ENCODE assay signal across 1 cellular context in the genomic region with DNA sequence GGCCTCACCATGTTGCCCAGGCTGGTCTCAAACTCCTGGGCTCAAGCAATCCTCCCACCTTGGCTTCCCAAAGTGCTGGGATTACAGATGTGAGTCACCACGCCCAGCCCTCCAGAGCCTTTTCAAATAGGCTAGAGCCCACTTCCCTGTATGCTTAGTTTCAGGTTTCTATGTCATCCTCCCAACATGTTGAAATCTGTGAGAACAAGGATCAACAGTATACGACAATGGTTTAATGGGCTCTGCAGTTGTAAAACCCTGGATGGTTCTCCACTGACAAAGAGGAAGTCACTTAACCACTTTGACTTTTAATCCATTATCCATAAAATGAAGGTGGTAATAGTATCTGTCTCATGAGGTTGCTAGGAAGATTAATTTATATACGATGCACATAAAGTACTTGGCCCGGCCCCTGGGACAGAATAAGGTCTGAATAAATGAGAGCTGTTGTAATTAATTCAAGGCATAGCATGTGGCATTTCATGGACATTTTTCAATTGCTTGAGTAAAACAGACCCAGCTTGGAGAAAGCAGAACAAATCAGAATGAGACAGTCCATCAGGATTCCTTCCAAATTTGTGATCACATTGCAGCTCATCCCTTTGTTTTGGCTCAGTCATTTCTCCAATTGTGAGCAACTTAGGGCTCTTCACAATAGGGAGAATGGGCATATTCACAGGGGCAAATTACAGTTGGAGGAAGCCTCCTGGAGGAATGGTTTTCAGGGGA.
TF ChIP-seq lines count a peak whose summit lies in the region.

No MANE protein-coding gene starts in this region.

TF ChIP-seq in HepG2, 621 proteins besides CTCF, POLR2A, EP300 and RAD21 (continued from another document and continues in another):
- TF ChIP-seq, protein P1, sequence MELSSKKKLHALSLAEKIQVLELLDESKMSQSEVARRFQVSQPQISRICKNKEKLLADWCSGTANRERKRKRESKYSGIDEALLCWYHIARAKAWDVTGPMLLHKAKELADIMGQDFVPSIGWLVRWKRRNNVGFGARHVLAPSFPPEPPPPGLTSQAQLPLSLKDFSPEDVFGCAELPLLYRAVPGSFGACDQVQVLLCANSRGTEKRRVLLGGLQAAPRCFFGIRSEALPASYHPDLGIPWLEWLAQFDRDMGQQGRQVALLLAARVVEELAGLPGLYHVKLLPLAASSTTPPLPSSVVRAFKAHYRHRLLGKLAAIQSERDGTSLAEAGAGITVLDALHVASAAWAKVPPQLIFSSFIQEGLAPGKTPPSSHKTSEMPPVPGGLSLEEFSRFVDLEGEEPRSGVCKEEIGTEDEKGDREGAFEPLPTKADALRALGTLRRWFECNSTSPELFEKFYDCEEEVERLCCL (CRISPR knock-in tag; IDR thresholded peaks at IDR 0.05; ENCODE audit: borderline replicate concordance), result no peak
- TF ChIP-seq, protein P2, sequence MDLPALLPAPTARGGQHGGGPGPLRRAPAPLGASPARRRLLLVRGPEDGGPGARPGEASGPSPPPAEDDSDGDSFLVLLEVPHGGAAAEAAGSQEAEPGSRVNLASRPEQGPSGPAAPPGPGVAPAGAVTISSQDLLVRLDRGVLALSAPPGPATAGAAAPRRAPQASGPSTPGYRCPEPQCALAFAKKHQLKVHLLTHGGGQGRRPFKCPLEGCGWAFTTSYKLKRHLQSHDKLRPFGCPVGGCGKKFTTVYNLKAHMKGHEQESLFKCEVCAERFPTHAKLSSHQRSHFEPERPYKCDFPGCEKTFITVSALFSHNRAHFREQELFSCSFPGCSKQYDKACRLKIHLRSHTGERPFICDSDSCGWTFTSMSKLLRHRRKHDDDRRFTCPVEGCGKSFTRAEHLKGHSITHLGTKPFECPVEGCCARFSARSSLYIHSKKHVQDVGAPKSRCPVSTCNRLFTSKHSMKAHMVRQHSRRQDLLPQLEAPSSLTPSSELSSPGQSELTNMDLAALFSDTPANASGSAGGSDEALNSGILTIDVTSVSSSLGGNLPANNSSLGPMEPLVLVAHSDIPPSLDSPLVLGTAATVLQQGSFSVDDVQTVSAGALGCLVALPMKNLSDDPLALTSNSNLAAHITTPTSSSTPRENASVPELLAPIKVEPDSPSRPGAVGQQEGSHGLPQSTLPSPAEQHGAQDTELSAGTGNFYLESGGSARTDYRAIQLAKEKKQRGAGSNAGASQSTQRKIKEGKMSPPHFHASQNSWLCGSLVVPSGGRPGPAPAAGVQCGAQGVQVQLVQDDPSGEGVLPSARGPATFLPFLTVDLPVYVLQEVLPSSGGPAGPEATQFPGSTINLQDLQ (CRISPR knock-in tag; IDR thresholded peaks at IDR 0.05), result no peak
- TF ChIP-seq, protein P3, sequence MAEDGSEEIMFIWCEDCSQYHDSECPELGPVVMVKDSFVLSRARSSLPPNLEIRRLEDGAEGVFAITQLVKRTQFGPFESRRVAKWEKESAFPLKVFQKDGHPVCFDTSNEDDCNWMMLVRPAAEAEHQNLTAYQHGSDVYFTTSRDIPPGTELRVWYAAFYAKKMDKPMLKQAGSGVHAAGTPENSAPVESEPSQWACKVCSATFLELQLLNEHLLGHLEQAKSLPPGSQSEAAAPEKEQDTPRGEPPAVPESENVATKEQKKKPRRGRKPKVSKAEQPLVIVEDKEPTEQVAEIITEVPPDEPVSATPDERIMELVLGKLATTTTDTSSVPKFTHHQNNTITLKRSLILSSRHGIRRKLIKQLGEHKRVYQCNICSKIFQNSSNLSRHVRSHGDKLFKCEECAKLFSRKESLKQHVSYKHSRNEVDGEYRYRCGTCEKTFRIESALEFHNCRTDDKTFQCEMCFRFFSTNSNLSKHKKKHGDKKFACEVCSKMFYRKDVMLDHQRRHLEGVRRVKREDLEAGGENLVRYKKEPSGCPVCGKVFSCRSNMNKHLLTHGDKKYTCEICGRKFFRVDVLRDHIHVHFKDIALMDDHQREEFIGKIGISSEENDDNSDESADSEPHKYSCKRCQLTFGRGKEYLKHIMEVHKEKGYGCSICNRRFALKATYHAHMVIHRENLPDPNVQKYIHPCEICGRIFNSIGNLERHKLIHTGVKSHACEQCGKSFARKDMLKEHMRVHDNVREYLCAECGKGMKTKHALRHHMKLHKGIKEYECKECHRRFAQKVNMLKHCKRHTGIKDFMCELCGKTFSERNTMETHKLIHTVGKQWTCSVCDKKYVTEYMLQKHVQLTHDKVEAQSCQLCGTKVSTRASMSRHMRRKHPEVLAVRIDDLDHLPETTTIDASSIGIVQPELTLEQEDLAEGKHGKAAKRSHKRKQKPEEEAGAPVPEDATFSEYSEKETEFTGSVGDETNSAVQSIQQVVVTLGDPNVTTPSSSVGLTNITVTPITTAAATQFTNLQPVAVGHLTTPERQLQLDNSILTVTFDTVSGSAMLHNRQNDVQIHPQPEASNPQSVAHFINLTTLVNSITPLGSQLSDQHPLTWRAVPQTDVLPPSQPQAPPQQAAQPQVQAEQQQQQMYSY (CRISPR knock-in tag; IDR thresholded peaks at IDR 0.05), result no peak
- no peak for TF ChIP-seq HMG20B (CRISPR knock-in tag; conservative IDR thresholded peaks at IDR 0.05)
- no peak for TF ChIP-seq ZNF224 (CRISPR knock-in tag; IDR thresholded peaks at IDR 0.05)
- no peak for TF ChIP-seq ZNF709 (CRISPR knock-in tag; IDR thresholded peaks at IDR 0.05)
- TF ChIP-seq, protein P4, sequence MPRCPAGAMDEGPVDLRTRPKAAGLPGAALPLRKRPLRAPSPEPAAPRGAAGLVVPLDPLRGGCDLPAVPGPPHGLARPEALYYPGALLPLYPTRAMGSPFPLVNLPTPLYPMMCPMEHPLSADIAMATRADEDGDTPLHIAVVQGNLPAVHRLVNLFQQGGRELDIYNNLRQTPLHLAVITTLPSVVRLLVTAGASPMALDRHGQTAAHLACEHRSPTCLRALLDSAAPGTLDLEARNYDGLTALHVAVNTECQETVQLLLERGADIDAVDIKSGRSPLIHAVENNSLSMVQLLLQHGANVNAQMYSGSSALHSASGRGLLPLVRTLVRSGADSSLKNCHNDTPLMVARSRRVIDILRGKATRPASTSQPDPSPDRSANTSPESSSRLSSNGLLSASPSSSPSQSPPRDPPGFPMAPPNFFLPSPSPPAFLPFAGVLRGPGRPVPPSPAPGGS (CRISPR knock-in tag; IDR thresholded peaks at IDR 0.05), result no peak
- TF ChIP-seq PHF8 (CRISPR knock-in tag; IDR thresholded peaks at IDR 0.05), result no peak
- no peak for TF ChIP-seq ZNF776 (CRISPR knock-in tag; IDR thresholded peaks at IDR 0.05)
- TF ChIP-seq, protein P5, sequence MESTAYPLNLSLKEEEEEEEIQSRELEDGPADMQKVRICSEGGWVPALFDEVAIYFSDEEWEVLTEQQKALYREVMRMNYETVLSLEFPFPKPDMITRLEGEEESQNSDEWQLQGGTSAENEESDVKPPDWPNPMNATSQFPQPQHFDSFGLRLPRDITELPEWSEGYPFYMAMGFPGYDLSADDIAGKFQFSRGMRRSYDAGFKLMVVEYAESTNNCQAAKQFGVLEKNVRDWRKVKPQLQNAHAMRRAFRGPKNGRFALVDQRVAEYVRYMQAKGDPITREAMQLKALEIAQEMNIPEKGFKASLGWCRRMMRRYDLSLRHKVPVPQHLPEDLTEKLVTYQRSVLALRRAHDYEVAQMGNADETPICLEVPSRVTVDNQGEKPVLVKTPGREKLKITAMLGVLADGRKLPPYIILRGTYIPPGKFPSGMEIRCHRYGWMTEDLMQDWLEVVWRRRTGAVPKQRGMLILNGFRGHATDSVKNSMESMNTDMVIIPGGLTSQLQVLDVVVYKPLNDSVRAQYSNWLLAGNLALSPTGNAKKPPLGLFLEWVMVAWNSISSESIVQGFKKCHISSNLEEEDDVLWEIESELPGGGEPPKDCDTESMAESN (CRISPR knock-in tag; conservative IDR thresholded peaks at IDR 0.05), result no peak
- no peak for TF ChIP-seq SOX6 (IDR thresholded peaks at IDR 0.05)
- peak; percentile 22; the same call in 1 of the 2 replicates for TF ChIP-seq SOX6 (CRISPR knock-in tag; IDR thresholded peaks at IDR 0.05)
- TF ChIP-seq CEBPB (IDR thresholded peaks at IDR 0.05; ENCODE audit: borderline replicate concordance, low read depth, low read length), result peak; percentile 14; the same call in 1 of the 2 replicates
- TF ChIP-seq ZFP90 (CRISPR knock-in tag; IDR thresholded peaks at IDR 0.05; ENCODE audit: borderline replicate concordance), result no peak
- no peak for TF ChIP-seq HNRNPUL1 (IDR thresholded peaks at IDR 0.05; ENCODE audit: low read depth, low read length)
- TF ChIP-seq, protein P6, sequence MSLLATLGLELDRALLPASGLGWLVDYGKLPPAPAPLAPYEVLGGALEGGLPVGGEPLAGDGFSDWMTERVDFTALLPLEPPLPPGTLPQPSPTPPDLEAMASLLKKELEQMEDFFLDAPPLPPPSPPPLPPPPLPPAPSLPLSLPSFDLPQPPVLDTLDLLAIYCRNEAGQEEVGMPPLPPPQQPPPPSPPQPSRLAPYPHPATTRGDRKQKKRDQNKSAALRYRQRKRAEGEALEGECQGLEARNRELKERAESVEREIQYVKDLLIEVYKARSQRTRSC (CRISPR knock-in tag; IDR thresholded peaks at IDR 0.05; ENCODE audit: low read depth), result no peak
- TF ChIP-seq, protein P7, sequence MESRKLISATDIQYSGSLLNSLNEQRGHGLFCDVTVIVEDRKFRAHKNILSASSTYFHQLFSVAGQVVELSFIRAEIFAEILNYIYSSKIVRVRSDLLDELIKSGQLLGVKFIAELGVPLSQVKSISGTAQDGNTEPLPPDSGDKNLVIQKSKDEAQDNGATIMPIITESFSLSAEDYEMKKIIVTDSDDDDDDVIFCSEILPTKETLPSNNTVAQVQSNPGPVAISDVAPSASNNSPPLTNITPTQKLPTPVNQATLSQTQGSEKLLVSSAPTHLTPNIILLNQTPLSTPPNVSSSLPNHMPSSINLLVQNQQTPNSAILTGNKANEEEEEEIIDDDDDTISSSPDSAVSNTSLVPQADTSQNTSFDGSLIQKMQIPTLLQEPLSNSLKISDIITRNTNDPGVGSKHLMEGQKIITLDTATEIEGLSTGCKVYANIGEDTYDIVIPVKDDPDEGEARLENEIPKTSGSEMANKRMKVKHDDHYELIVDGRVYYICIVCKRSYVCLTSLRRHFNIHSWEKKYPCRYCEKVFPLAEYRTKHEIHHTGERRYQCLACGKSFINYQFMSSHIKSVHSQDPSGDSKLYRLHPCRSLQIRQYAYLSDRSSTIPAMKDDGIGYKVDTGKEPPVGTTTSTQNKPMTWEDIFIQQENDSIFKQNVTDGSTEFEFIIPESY (CRISPR knock-in tag; IDR thresholded peaks at IDR 0.05), result no peak
- TF ChIP-seq, protein P8, sequence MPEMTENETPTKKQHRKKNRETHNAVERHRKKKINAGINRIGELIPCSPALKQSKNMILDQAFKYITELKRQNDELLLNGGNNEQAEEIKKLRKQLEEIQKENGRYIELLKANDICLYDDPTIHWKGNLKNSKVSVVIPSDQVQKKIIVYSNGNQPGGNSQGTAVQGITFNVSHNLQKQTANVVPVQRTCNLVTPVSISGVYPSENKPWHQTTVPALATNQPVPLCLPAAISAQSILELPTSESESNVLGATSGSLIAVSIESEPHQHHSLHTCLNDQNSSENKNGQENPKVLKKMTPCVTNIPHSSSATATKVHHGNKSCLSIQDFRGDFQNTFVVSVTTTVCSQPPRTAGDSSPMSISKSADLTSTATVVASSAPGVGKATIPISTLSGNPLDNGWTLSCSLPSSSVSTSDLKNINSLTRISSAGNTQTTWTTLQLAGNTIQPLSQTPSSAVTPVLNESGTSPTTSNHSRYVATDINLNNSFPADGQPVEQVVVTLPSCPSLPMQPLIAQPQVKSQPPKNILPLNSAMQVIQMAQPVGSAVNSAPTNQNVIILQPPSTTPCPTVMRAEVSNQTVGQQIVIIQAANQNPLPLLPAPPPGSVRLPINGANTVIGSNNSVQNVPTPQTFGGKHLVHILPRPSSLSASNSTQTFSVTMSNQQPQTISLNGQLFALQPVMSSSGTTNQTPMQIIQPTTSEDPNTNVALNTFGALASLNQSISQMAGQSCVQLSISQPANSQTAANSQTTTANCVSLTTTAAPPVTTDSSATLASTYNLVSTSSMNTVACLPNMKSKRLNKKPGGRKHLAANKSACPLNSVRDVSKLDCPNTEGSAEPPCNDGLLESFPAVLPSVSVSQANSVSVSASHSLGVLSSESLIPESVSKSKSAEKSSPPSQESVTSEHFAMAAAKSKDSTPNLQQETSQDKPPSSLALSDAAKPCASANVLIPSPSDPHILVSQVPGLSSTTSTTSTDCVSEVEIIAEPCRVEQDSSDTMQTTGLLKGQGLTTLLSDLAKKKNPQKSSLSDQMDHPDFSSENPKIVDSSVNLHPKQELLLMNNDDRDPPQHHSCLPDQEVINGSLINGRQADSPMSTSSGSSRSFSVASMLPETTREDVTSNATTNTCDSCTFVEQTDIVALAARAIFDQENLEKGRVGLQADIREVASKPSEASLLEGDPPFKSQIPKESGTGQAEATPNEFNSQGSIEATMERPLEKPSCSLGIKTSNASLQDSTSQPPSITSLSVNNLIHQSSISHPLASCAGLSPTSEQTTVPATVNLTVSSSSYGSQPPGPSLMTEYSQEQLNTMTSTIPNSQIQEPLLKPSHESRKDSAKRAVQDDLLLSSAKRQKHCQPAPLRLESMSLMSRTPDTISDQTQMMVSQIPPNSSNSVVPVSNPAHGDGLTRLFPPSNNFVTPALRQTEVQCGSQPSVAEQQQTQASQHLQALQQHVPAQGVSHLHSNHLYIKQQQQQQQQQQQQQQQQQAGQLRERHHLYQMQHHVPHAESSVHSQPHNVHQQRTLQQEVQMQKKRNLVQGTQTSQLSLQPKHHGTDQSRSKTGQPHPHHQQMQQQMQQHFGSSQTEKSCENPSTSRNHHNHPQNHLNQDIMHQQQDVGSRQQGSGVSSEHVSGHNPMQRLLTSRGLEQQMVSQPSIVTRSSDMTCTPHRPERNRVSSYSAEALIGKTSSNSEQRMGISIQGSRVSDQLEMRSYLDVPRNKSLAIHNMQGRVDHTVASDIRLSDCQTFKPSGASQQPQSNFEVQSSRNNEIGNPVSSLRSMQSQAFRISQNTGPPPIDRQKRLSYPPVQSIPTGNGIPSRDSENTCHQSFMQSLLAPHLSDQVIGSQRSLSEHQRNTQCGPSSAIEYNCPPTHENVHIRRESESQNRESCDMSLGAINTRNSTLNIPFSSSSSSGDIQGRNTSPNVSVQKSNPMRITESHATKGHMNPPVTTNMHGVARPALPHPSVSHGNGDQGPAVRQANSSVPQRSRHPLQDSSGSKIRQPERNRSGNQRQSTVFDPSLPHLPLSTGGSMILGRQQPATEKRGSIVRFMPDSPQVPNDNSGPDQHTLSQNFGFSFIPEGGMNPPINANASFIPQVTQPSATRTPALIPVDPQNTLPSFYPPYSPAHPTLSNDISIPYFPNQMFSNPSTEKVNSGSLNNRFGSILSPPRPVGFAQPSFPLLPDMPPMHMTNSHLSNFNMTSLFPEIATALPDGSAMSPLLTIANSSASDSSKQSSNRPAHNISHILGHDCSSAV (CRISPR knock-in tag; IDR thresholded peaks at IDR 0.05; ENCODE audit: borderline replicate concordance), result no peak
- TF ChIP-seq MIER3 (CRISPR knock-in tag; IDR thresholded peaks at IDR 0.05; ENCODE audit: borderline replicate concordance), result no peak
- TF ChIP-seq SIN3B (IDR thresholded peaks at IDR 0.05; ENCODE audit: low read length), result no peak
- no peak for TF ChIP-seq ZC3H13 (CRISPR knock-in tag; IDR thresholded peaks at IDR 0.05)
- TF ChIP-seq, protein P9, sequence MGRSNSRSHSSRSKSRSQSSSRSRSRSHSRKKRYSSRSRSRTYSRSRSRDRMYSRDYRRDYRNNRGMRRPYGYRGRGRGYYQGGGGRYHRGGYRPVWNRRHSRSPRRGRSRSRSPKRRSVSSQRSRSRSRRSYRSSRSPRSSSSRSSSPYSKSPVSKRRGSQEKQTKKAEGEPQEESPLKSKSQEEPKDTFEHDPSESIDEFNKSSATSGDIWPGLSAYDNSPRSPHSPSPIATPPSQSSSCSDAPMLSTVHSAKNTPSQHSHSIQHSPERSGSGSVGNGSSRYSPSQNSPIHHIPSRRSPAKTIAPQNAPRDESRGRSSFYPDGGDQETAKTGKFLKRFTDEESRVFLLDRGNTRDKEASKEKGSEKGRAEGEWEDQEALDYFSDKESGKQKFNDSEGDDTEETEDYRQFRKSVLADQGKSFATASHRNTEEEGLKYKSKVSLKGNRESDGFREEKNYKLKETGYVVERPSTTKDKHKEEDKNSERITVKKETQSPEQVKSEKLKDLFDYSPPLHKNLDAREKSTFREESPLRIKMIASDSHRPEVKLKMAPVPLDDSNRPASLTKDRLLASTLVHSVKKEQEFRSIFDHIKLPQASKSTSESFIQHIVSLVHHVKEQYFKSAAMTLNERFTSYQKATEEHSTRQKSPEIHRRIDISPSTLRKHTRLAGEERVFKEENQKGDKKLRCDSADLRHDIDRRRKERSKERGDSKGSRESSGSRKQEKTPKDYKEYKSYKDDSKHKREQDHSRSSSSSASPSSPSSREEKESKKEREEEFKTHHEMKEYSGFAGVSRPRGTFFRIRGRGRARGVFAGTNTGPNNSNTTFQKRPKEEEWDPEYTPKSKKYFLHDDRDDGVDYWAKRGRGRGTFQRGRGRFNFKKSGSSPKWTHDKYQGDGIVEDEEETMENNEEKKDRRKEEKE (IDR thresholded peaks at IDR 0.05), result no peak
